ENCODE assay signal across 8 cellular contexts in the genomic region with DNA sequence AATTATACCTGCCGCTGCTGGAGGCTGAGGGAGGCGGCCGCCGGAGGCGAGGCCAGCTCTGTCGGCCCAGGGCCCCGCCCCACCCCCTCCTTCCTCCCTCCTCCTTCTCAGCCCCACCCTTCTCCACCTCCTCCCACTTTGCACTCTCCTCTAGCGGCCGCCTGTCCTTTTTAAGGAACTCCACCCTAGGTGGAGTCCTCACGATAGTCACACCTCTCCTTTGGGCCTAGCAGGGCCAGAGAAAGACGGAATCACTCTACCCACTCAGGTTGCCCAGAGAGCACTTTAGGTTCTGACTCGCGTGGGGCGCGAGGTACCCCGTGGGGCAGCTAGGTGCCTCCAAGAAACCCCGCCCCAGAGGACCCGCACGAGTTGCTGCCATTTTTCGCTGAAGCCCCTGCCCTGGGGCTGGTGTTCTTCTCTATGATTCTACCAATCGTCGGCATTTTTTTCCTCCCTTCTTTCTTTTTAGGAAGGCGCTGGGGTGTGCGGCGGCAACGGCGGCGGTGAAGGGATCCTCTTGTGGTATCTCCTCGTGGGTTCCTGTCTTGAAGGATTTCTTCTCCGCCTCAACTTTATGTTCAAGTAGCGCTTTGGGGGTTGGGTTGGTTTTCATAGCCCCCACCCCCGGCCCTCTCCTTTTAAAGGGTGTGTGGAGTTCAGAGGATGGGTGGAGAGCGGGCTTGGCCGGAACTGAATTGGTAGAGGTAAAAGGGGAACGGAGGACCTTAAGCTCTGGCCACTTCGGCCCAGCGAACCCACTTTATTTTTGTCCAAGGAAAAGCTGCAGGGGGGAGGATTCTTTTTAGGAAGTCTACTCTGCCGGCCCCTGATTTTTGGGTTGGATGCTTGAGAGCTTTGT. TPM values are rescaled to one million over a fixed set of nuclear protein-coding genes. Genes with fewer than 3 reads are reported as not detected.
DNase-seq lines count a peak whose midpoint lies in the region; TF ChIP-seq lines count a peak whose summit lies in the region.

Gene KLF8 (plus strand): TSS at position 136 of the 862 bp plus-strand sequence. CDS start 979 bp downstream, outside the sequence.

- intact Hi-C loops in ascending aorta (cut with DNase I) = loop anchor here (5.0 to 10.0 kb wide), 4 partner anchors 325 to 1672 kb away; partner anchors contain the start of genes NBDY and RRAGB

- H3K36me3 ChIP-seq in NT2/D1 (ENCODE audit: insufficient read depth, insufficient read length, low read length) = no peaks in the 10 kb centered on the region
- no peaks in the 10 kb centered on the region for H3K36me3 ChIP-seq in ascending aorta
- no peaks in the 10 kb centered on the region for H3K36me3 ChIP-seq in iPS-20b (ENCODE audit: insufficient read depth, low read depth, low read length)

- H3K27ac ChIP-seq in ascending aorta (peak within 1 kb of the TSS; percentile 76 to 82), iPS-20b (ENCODE audit: low read length) (no peak within 1 kb of the TSS)

- H3K27me3 ChIP-seq in NT2/D1 (ENCODE audit: insufficient read depth, insufficient read length) (no peaks in the 10 kb centered on the region), ascending aorta (no peaks in the 10 kb centered on the region), iPS-20b (ENCODE audit: insufficient read depth, low read length) (no peaks in the 10 kb centered on the region; the same call in 1 of the 2 replicates)

- H3K9ac ChIP-seq in NT2/D1 (ENCODE audit: insufficient read length, low read depth) = peak within 1 kb of the TSS; percentile 80
- peak within 1 kb of the TSS; percentile 77; the same call in 1 of the 2 replicates for H3K9ac ChIP-seq in iPS-20b (ENCODE audit: low read depth, low read length)

- H3K9me3 ChIP-seq in NT2/D1 (ENCODE audit: insufficient read depth, low read length) (no peaks in the 10 kb centered on the region), ascending aorta (no peaks in the 10 kb centered on the region), iPS-20b (ENCODE audit: insufficient read depth, low read depth, low read length) (no peaks in the 10 kb centered on the region)

- peak within 1 kb of the TSS; percentile 79 for H3K4me3 ChIP-seq in GM12865 (ENCODE audit: low read depth, low read length)
- peak within 1 kb of the TSS; percentile 65 for H3K4me3 ChIP-seq in NT2/D1 (ENCODE audit: insufficient read length, low read depth)
- peak within 1 kb of the TSS; percentile 61 to 74 for H3K4me3 ChIP-seq in ascending aorta
- H3K4me3 ChIP-seq in iPS-20b (ENCODE audit: low read length) = peak within 1 kb of the TSS; percentile 76

- DNase-seq in GM12865 (ENCODE audit: low read depth) (peak; percentile 78), H4 (ENCODE audit: low spot score) (peak; percentile 2), NT2/D1 (ENCODE audit: low read depth, low spot score) (peak; percentile 43), ascending aorta (ENCODE audit: low spot score in 2 of 2) (peak in 1 of 2 donors; percentile 67), NCI-H1436 (lab: John Stamatoyannopoulos, UW) (no peak), SKM-1 treated with dmso at 0.1 percent for 144 hours (lab: John Stamatoyannopoulos, UW; ENCODE audit: unreplicated experiment) (no peak)
- peak; percentile 4 to 24 (median 20) for DNase-seq in stimulated activated CD4-positive, alpha-beta T cell treated with anti-CD3 and anti-CD28 coated beads, Interleukin-12 subunit alpha, Interleukin-12 subunit beta, amount 100 ng/mL, for 48 hours (ENCODE audit: low read depth in 2 of 3, low spot score in 1 of 3)

- H3K4me1 ChIP-seq in NT2/D1 (ENCODE audit: insufficient read depth, insufficient read length) (no peaks in the 10 kb centered on the region), ascending aorta (no peaks in the 10 kb centered on the region), iPS-20b (ENCODE audit: insufficient read depth, low read length) (no peaks in the 10 kb centered on the region; the same call in 1 of the 2 replicates)

- no peak for TF ChIP-seq CTCF in GM12865 (IDR thresholded peaks at IDR 0.05; ENCODE audit: insufficient read depth, low read depth, low read length, missing control alignments)
- no peak for TF ChIP-seq CTCF in ascending aorta (IDR thresholded peaks at IDR 0.05)

RNA-seq across cellular contexts. Expression of gene KLF8, which starts in this region (rescaled TPM):
- total RNA-seq in H4 (2014; rRNA removed; shearing (Covaris generic)) = 0.12 TPM in 1 of 2 replicates, not detected in the other
- total RNA-seq in ascending aorta = 5.7 TPM

Comparison
In these comparisons a context has a peak if more than half of its experiments do, and no peak if none do; other contexts are left out.
1. Peak in DNase-seq in H4; RNA of the gene not detected or under 1 TPM.
2. DNase-seq: peak in GM12865 (single experiment), NT2/D1 (single experiment) and stimulated activated CD4-positive, alpha-beta T cell treated with anti-CD3 and anti-CD28 coated beads, Interleukin-12 subunit alpha, Interleukin-12 subunit beta, amount 100 ng/mL, for 48 hours (3 of 3); none in NCI-H1436 (single experiment) and SKM-1 treated with dmso at 0.1 percent for 144 hours (single experiment).
3. Peak in every context shown above with its lines, with median percentiles within 50 percentile points of each other: H3K4me3 ChIP-seq.